8 cellular contexts compared by ENCODE assay signal in genomic region chr15:89361451-89362202, GRCh38. TPM values are rescaled to one million over a fixed set of nuclear protein-coding genes. Genes with fewer than 3 reads are reported as not detected.
A peak's percentile ranks its signal among the peaks of the same experiment; 100 is the strongest.
DNase-seq lines count a peak whose midpoint lies in the region; ATAC-seq and TF ChIP-seq lines count a peak whose summit lies in the region.

No MANE protein-coding gene starts in this region.

- H3K27me3 ChIP-seq in Caco-2 (replicated peaks; ENCODE audit: control insufficient read depth, insufficient read depth, low read length) = peaks cover 11% of the 10 kb centered on the region
- H3K27me3 ChIP-seq in left lung = peaks cover 93 to 100% of the 10 kb centered on the region in 2 donors

- H3K27ac ChIP-seq in left lung = no peak overlapping the region

- no peaks in the 10 kb centered on the region for H3K9me3 Mint-ChIP-seq in Caco-2 (ENCODE audit: unreplicated experiment)
- peaks cover 0 to 8% (median 0%) of the 10 kb centered on the region in 5 experiments for H3K9me3 Mint-ChIP-seq in brain

- CTCF ChIA-PET in Caco-2 (lab: Charles Lee) = interaction anchor here (0.8 kb wide), 1 partner anchor 62 kb away, joined by 3 read pairs; no protein-coding TSS in a partner anchor

- intact Hi-C loops in Caco-2 (cut with micrococcal nuclease; ENCODE audit: unreplicated experiment) (loop anchor here (1.0 kb wide), 1 partner anchor 58 kb away; no protein-coding TSS in a partner anchor), left lung (cut with DNase I) (no loop called here)

- no peaks in the 10 kb centered on the region for H3K9me3 ChIP-seq in Caco-2
- H3K9me3 ChIP-seq in left lung = no peaks in the 10 kb centered on the region

- H3K27me3 Mint-ChIP-seq in Caco-2 (ENCODE audit: insufficient read depth, unreplicated experiment) (peaks cover 51% of the 10 kb centered on the region), brain (peaks cover 46% of the 10 kb centered on the region)

- H3K4me1 Mint-ChIP-seq in Caco-2 (ENCODE audit: low read depth, unreplicated experiment) (no peaks in the 10 kb centered on the region), brain (peaks cover 84% of the 10 kb centered on the region)

- POLR2A ChIA-PET in Caco-2 (lab: Charles Lee) = no interaction called here

- H3K36me3 Mint-ChIP-seq in Caco-2 (ENCODE audit: insufficient read depth, unreplicated experiment) (no peaks in the 10 kb centered on the region), brain (no peaks in the 10 kb centered on the region)

- no peak overlapping the region for H3K27ac Mint-ChIP-seq in Caco-2 (ENCODE audit: unreplicated experiment)
- peak overlapping the region; percentile 93 to 98 (median 96) for H3K27ac Mint-ChIP-seq in brain

- DNase-seq in Caco-2 (peak; percentile 62 to 80), LoVo (ENCODE audit: low spot score) (peak; percentile 67), UCSD-AML1 (lab: John Stamatoyannopoulos, UW; ENCODE audit: unreplicated experiment) (peak; percentile 73), left lung (peak; percentile 64 to 86), NCI-H2107 (lab: John Stamatoyannopoulos, UW) (no peak)
- DNase-seq in stimulated activated CD4-positive, alpha-beta T cell treated with anti-CD3 and anti-CD28 coated beads, TNF-alpha, amount 100 ng/mL, for 4 hours (ENCODE audit: low read depth in 3 of 3) = peak; percentile 23 to 42 (median 36)

- H3K4me3 Mint-ChIP-seq in Caco-2 (ENCODE audit: unreplicated experiment) = no peak overlapping the region
- H3K4me3 Mint-ChIP-seq in brain = peak overlapping the region; percentile 57 to 91 (median 84)

- ATAC-seq in left lung = peak; percentile 64
- no peak for ATAC-seq in HG03521 (IDR thresholded peaks at IDR 0.05; ENCODE audit: unreplicated experiment)

- no peaks in the 10 kb centered on the region for H3K36me3 ChIP-seq in Caco-2 (ENCODE audit: control insufficient read depth, insufficient read depth, low read length)
- no peaks in the 10 kb centered on the region for H3K36me3 ChIP-seq in left lung

- no peak for TF ChIP-seq CTCF in Caco-2 (IDR thresholded peaks at IDR 0.05; ENCODE audit: insufficient read depth in 1 of 2, low read depth in 1 of 2, low read length in 1 of 2, severe bottlenecking in 1 of 2, unreplicated experiment in 1 of 2)
- no peak for TF ChIP-seq CTCF in brain (conservative IDR thresholded peaks at IDR 0.05)
- no peak for TF ChIP-seq CTCF in left lung (IDR thresholded peaks at IDR 0.05)

- BruUV-seq in Caco-2 (replicated peaks; lab: Mats Ljungman, UMichigan) = no TSS peak

- no peak overlapping the region for H3K4me3 ChIP-seq in Caco-2 (ENCODE audit: low read depth, low read length)
- no peak overlapping the region for H3K4me3 ChIP-seq in left lung

- H3K4me1 ChIP-seq in Caco-2 (no peaks in the 10 kb centered on the region), left lung (peaks cover 6 to 38% of the 10 kb centered on the region in 2 donors)

RNA-seq across cellular contexts. Expression of gene POLG, which starts 27.0 kb away (rescaled TPM):
- total RNA-seq in Caco-2 (2022) (63.1 and 64.1 TPM in 2 replicates), left lung (10 to 100 TPM; 53.3 to 71.5 TPM)
- 36.8 TPM for polyA plus RNA-seq in brain (ENCODE audit: insufficient read depth, low read depth, low replicate concordance)
